9 cellular contexts compared by ENCODE assay signal in genomic region chr1:84997667-84998600, GRCh38. TPM values are rescaled to one million over a fixed set of nuclear protein-coding genes. Genes with fewer than 3 reads are reported as not detected.
A peak's percentile ranks its signal among the peaks of the same experiment; 100 is the strongest.
DNase-seq lines count a peak whose midpoint lies in the region; ATAC-seq, FAIRE-seq and TF ChIP-seq lines count a peak whose summit lies in the region.
"Had no signal": no experiment of that assay in that cellular context is flagged by ENCODE, and none has a peak within 500 bp of the region (broad histone marks: within the 10 kb centered on the region; RNA-seq: fewer than 3 reads in every experiment).

No MANE protein-coding gene starts in this region.

- POLR2A ChIA-PET in HepG2 (lab: Yijun Ruan, JAX), result no interaction called here

- no peaks in the 10 kb centered on the region for H3K79me2 ChIP-seq in HepG2 (ENCODE audit: insufficient read depth, low read length)

- no peak for FAIRE-seq in bronchial epithelial cell (lab: Jason Lieb, UNC)
- no peak for FAIRE-seq in HepG2 (lab: Jason Lieb, UNC)

- H3K9ac ChIP-seq in HepG2 (ENCODE audit: insufficient read depth, low read depth, low read length), result no peak overlapping the region

- peak; percentile 67 for ATAC-seq in HepG2

- H3K27ac ChIP-seq in HepG2 (ENCODE audit: extremely low read length, insufficient read depth, low read length), result no peak overlapping the region
- H3K27ac ChIP-seq in testis, result no peak overlapping the region

- DNase-seq in NCI-H82 (lab: John Stamatoyannopoulos, UW) (peak; percentile 40), NCI-H82 treated with DMSO at 0.1 percent for 48 hours (lab: John Stamatoyannopoulos, UW; ENCODE audit: unreplicated experiment) (no peak), NCI-H69 (lab: John Stamatoyannopoulos, UW) (peak; percentile 45), bronchial epithelial cell (ENCODE audit: low read depth) (peak; percentile 20), HepG2 (ENCODE audit: low spot score) (no peak), testis (peak; percentile 14), NCI-H2196 (lab: John Stamatoyannopoulos, UW; ENCODE audit: unreplicated experiment) (no peak), pons (ENCODE audit: low spot score) (no peak)
- DNase-seq: DND-41 had no signal

- no peak for TF ChIP-seq POLR2A in HepG2 (IDR thresholded peaks at IDR 0.05; ENCODE audit: insufficient read depth in 1 of 2, low read depth in 2 of 2, low read length in 2 of 2)
- no peak for TF ChIP-seq POLR2A in testis (IDR thresholded peaks at IDR 0.05)

- H3K36me3 ChIP-seq in bronchial epithelial cell (ENCODE audit: control insufficient read depth, insufficient read depth, low read length) (no peaks in the 10 kb centered on the region), HepG2 (replicated peaks in 1 of 2; ENCODE audit: control insufficient read depth in 1 of 2, insufficient read depth in 2 of 2, low read length in 2 of 2) (no peaks in the 10 kb centered on the region), testis (ENCODE audit: low read depth, missing control alignments) (no peaks in the 10 kb centered on the region)

- in situ Hi-C loops in HepG2 (cut with HindIII; ENCODE audit: extremely low pct_ligation_motif_present, low pct_unique_long_range_greater_than_20kb), result no loop called here

- no TSS peak for BruUV-seq in HepG2 (replicated peaks; lab: Mats Ljungman, UMichigan)

- H3K9me3 ChIP-seq in HepG2 (ENCODE audit: low read length) (no peaks in the 10 kb centered on the region), testis (no peaks in the 10 kb centered on the region)

- 29% methylated on average over 40 of the region's 58 CpGs for WGBS in HepG2 (ENCODE audit: low lambda C conversion rate)
- 1 to 2% methylated on average over 33 to 58 of the region's 58 CpGs for WGBS in testis, 2 donors

- H3K27me3 ChIP-seq in bronchial epithelial cell (ENCODE audit: control insufficient read depth, insufficient read depth, low read length) (peaks cover 7% of the 10 kb centered on the region), HepG2 (ENCODE audit: control insufficient read depth in 1 of 2, insufficient read depth in 2 of 2, low read length in 2 of 2) (peaks cover 0 to 22% of the 10 kb centered on the region in 2 experiments), testis (no peaks in the 10 kb centered on the region)

- H4K20me1 ChIP-seq in HepG2 (ENCODE audit: insufficient read depth, low read length), result no peaks in the 10 kb centered on the region

- CTCF ChIA-PET in HepG2 (lab: Yijun Ruan, JAX; ENCODE audit: low intra/inter-chr PET ratio, low total read pairs), result no interaction called here

- H3K4me2 ChIP-seq in HepG2 (ENCODE audit: low read depth, low read length), result peak overlapping the region; percentile 10; the same call in 1 of the 2 replicates

- TF ChIP-seq RAD21 in HepG2 (CRISPR knock-in tag; IDR thresholded peaks at IDR 0.05), result no peak

- H2AFZ ChIP-seq in HepG2 (ENCODE audit: low read length), result no peak overlapping the region

- H3K4me1 ChIP-seq in HepG2 (ENCODE audit: insufficient read depth, low read length), result no peaks in the 10 kb centered on the region
- peaks cover 10% of the 10 kb centered on the region for H3K4me1 ChIP-seq in testis

- TF ChIP-seq EP300 in HepG2 (IDR thresholded peaks at IDR 0.05; ENCODE audit: low read depth in 2 of 2, low read length in 2 of 2) (no peak), HepG2 (CRISPR knock-in tag; IDR thresholded peaks at IDR 0.05; ENCODE audit: borderline replicate concordance) (no peak)

- TF ChIP-seq CTCF in bronchial epithelial cell (IDR thresholded peaks at IDR 0.05; ENCODE audit: insufficient read depth, low read length, severe bottlenecking) (no peak), HepG2 (CRISPR knock-in tag; IDR thresholded peaks at IDR 0.05) (no peak), testis (IDR thresholded peaks at IDR 0.05) (no peak)

- peak overlapping the region; percentile 44 for H3K4me3 ChIP-seq in bronchial epithelial cell (ENCODE audit: low read depth, low read length)
- H3K4me3 ChIP-seq in HepG2 (replicated peaks in 1 of 3; ENCODE audit: insufficient read depth in 1 of 3, low read depth in 2 of 3, low read length in 3 of 3), result no peak overlapping the region
- H3K4me3 ChIP-seq in testis, result peak overlapping the region; percentile 55

- intact Hi-C loops in HepG2 (cut with micrococcal nuclease; ENCODE audit: unreplicated experiment), result no loop called here
- intact Hi-C loops in testis (cut with DNase I; ENCODE audit: low total_unique reads), result no loop called here

TF ChIP-seq in HepG2, 621 proteins besides CTCF, POLR2A, EP300 and RAD21 (continues in another document):
- no peak for TF ChIP-seq ZFP62 (CRISPR knock-in tag; IDR thresholded peaks at IDR 0.05)
- TF ChIP-seq TFE3 (CRISPR knock-in tag; IDR thresholded peaks at IDR 0.05), result no peak
- TF ChIP-seq CREB3 (CRISPR knock-in tag; IDR thresholded peaks at IDR 0.05), result no peak
- no peak for TF ChIP-seq ZNF30 (CRISPR knock-in tag; IDR thresholded peaks at IDR 0.05)

RNA-seq across cellular contexts. Expression of gene MCOLN2, which starts 1.0 kb away (rescaled TPM):
- under 0.01 and 0.64 TPM in 2 replicates for total RNA-seq in bronchial epithelial cell
- not detected in 2 replicates for total RNA-seq in HepG2 (2016; rRNA removed; fragmentation: Illumina TruSeq; extraction: Trizol)
- total RNA-seq in HepG2 (2016; cell fraction: cytosol; rRNA removed; fragmentation: Illumina TruSeq; extraction: Trizol; ENCODE audit: low read depth), result not detected in 2 replicates
- not detected in 2 replicates for total RNA-seq in HepG2 (2016; cell fraction: insoluble cytoplasmic fraction; rRNA removed; fragmentation: Illumina TruSeq; extraction: Trizol)
- total RNA-seq in HepG2 (2016; cell fraction: membrane; rRNA removed; fragmentation: Illumina TruSeq; extraction: Trizol), result not detected in 2 replicates
- total RNA-seq in HepG2 (2016; cell fraction: nucleus; rRNA removed; fragmentation: Illumina TruSeq; extraction: Trizol), result not detected in 2 replicates
- polyA plus RNA-seq in HepG2 (2011; rRNA removed), result not detected in 2 replicates
- polyA plus RNA-seq in HepG2 (2011; cell fraction: cytosol; rRNA removed), result not detected in 2 replicates
- 0.27 TPM in 1 of 2 replicates, not detected in the other for polyA plus RNA-seq in HepG2 (2011; cell fraction: nucleus; rRNA removed)
- polyA plus RNA-seq in HepG2 (2012), result not detected in 2 replicates
- not detected in 2 replicates for polyA plus RNA-seq in HepG2 (2016; cell fraction: cytosol; fragmentation: Illumina TruSeq; extraction: Trizol; ENCODE audit: low read depth)
- not detected in 2 replicates for polyA plus RNA-seq in HepG2 (2016; cell fraction: insoluble cytoplasmic fraction; fragmentation: Illumina TruSeq; extraction: Trizol; ENCODE audit: low read depth)
- not detected in 2 replicates for polyA plus RNA-seq in HepG2 (2016; cell fraction: membrane; fragmentation: Illumina TruSeq; extraction: Trizol; ENCODE audit: low read depth)
- not detected in 2 replicates for polyA plus RNA-seq in HepG2 (2016; cell fraction: nucleus; fragmentation: Illumina TruSeq; extraction: Trizol; ENCODE audit: insufficient read depth, low read depth)
- polyA minus RNA-seq in HepG2 (2011; rRNA and poly(A)+ RNA removed; ENCODE audit: low replicate concordance), result not detected in 2 replicates
- polyA minus RNA-seq in HepG2 (2011; cell fraction: cytosol; rRNA and poly(A)+ RNA removed), result not detected in 2 replicates
- polyA minus RNA-seq in HepG2 (2011; cell fraction: nucleus; rRNA and poly(A)+ RNA removed), result not detected in 2 replicates
- total RNA-seq in testis, result 1 to 10 TPM; 2.5 to 3.2 TPM
- polyA plus RNA-seq in testis (ENCODE audit: insufficient read depth, low read depth, low replicate concordance), result 6.3 TPM

RNA-seq across cellular contexts. Expression of gene MCOLN3, which starts 50.4 kb away (rescaled TPM):
- 2.4 and 4.6 TPM in 2 replicates for total RNA-seq in bronchial epithelial cell
- total RNA-seq in HepG2 (2016; rRNA removed; fragmentation: Illumina TruSeq; extraction: Trizol), result 0.04 TPM in 1 of 2 replicates, not detected in the other
- total RNA-seq in HepG2 (2016; cell fraction: cytosol; rRNA removed; fragmentation: Illumina TruSeq; extraction: Trizol; ENCODE audit: low read depth), result not detected in 2 replicates
- not detected in 2 replicates for total RNA-seq in HepG2 (2016; cell fraction: insoluble cytoplasmic fraction; rRNA removed; fragmentation: Illumina TruSeq; extraction: Trizol)
- total RNA-seq in HepG2 (2016; cell fraction: membrane; rRNA removed; fragmentation: Illumina TruSeq; extraction: Trizol), result not detected in 2 replicates
- not detected in 2 replicates for total RNA-seq in HepG2 (2016; cell fraction: nucleus; rRNA removed; fragmentation: Illumina TruSeq; extraction: Trizol)
- polyA plus RNA-seq in HepG2 (2011; rRNA removed), result 0.03 and 0.04 TPM in 2 replicates
- polyA plus RNA-seq in HepG2 (2011; cell fraction: cytosol; rRNA removed), result not detected in 2 replicates
- not detected in 2 replicates for polyA plus RNA-seq in HepG2 (2011; cell fraction: nucleus; rRNA removed)
- polyA plus RNA-seq in HepG2 (2012), result not detected in 2 replicates
- not detected in 2 replicates for polyA plus RNA-seq in HepG2 (2016; cell fraction: cytosol; fragmentation: Illumina TruSeq; extraction: Trizol; ENCODE audit: low read depth)
- not detected in 2 replicates for polyA plus RNA-seq in HepG2 (2016; cell fraction: insoluble cytoplasmic fraction; fragmentation: Illumina TruSeq; extraction: Trizol; ENCODE audit: low read depth)
- not detected in 2 replicates for polyA plus RNA-seq in HepG2 (2016; cell fraction: membrane; fragmentation: Illumina TruSeq; extraction: Trizol; ENCODE audit: low read depth)
- polyA plus RNA-seq in HepG2 (2016; cell fraction: nucleus; fragmentation: Illumina TruSeq; extraction: Trizol; ENCODE audit: insufficient read depth, low read depth), result not detected in 2 replicates
- polyA minus RNA-seq in HepG2 (2011; rRNA and poly(A)+ RNA removed; ENCODE audit: low replicate concordance), result not detected in 2 replicates
- polyA minus RNA-seq in HepG2 (2011; cell fraction: cytosol; rRNA and poly(A)+ RNA removed), result not detected in 2 replicates
- polyA minus RNA-seq in HepG2 (2011; cell fraction: nucleus; rRNA and poly(A)+ RNA removed), result not detected in 2 replicates
- total RNA-seq in testis, result 1 to 10 TPM; 4.4 to 5.1 TPM
- polyA plus RNA-seq in testis (ENCODE audit: insufficient read depth, low read depth, low replicate concordance), result 2.5 TPM

Comparison
In these comparisons a context has a peak if more than half of its experiments do, and no peak if none do; other contexts are left out.
1. DNase-seq: peak in NCI-H82 (single experiment), NCI-H69 (single experiment), bronchial epithelial cell (single experiment) and testis (single experiment); none in NCI-H82 treated with DMSO at 0.1 percent for 48 hours (single experiment), HepG2 (single experiment), NCI-H2196 (single experiment) and pons (single experiment).
2. H3K4me3 ChIP-seq: peak in bronchial epithelial cell (single experiment) and testis (2 of 2); none in HepG2 (0 of 3).